ENCODE assay signal across 18 cellular contexts in genomic region chr15:83115410-83115809, GRCh38. TPM values are rescaled to one million over a fixed set of nuclear protein-coding genes. Genes with fewer than 3 reads are reported as not detected.
DNase-seq lines count a peak whose midpoint lies in the region; ATAC-seq, FAIRE-seq and TF ChIP-seq lines count a peak whose summit lies in the region.
"Had no signal": no experiment of that assay in that cellular context is flagged by ENCODE, and none has a peak within 500 bp of the region (broad histone marks: within the 10 kb centered on the region; RNA-seq: fewer than 3 reads in every experiment).

No MANE protein-coding gene starts in this region.

- H3K9ac ChIP-seq in OCI-LY3 (ENCODE audit: low read length) (no peak overlapping the region), mesenchymal stem cell (ENCODE audit: low read length) (no peak overlapping the region), neural progenitor cell (no peak overlapping the region)
- H3K9ac ChIP-seq: GM23248 had no signal

- TF ChIP-seq CTCF in OCI-LY3 (IDR thresholded peaks at IDR 0.05; ENCODE audit: low read depth, low read length): no peak
- no peak for TF ChIP-seq CTCF in neural progenitor cell (IDR thresholded peaks at IDR 0.05)

- peak overlapping the region; percentile 20 for H3K4me3 ChIP-seq in OCI-LY3 (ENCODE audit: low read length)
- H3K4me3 ChIP-seq in mesenchymal stem cell (ENCODE audit: insufficient read depth in 1 of 2, low read depth in 1 of 2, low read length in 2 of 2): no peak overlapping the region
- no peak overlapping the region for H3K4me3 ChIP-seq in neural progenitor cell
- H3K4me3 ChIP-seq: GM23248 had no signal

- intact Hi-C loops in left ventricle myocardium superior (cut with micrococcal nuclease): no loop called here

- no peak for DNase-seq in activated T-cell treated with anti-CD3 and anti-CD28 coated beads, Interleukin-2, amount 50 U/mL, for 24 hours
- DNase-seq in activated T-cell treated with anti-CD3 and anti-CD28 coated beads, Interleukin-2, amount 50 U/mL, for 1 hour: no peak
- DNase-seq in mesenchymal stem cell: no peak
- no peak for DNase-seq in left ventricle myocardium superior
- no peak for DNase-seq in RCC 7860 (ENCODE audit: low spot score)
- no peak for DNase-seq in neural progenitor cell (ENCODE audit: low spot score)
- DNase-seq: C1 segment of cervical spinal cord; CD4-positive, alpha-beta T cell; DMS79; GM23248 had no signal

- peak overlapping the region; percentile 57 for H3K27ac Mint-ChIP-seq in activated T-cell treated with anti-CD3 and anti-CD28 coated beads, Interleukin-2, amount 50 U/mL, for 24 hours
- H3K27ac Mint-ChIP-seq in neural progenitor cell: no peak overlapping the region
- H3K27ac Mint-ChIP-seq: B cell; CD4-positive, alpha-beta T cell had no signal

- ATAC-seq in HG02763 (IDR thresholded peaks at IDR 0.05; ENCODE audit: unreplicated experiment) (peak; percentile 7), left ventricle myocardium superior (no peak)
- ATAC-seq: HCT116 had no signal

- no peak overlapping the region for H4K8ac ChIP-seq in mesenchymal stem cell (ENCODE audit: low read length)

- no peaks in the 10 kb centered on the region for H4K20me1 ChIP-seq in OCI-LY3 (ENCODE audit: insufficient read depth, low read length)
- H4K20me1 ChIP-seq in neural progenitor cell (ENCODE audit: low read depth): no peaks in the 10 kb centered on the region

- H3K4me2 ChIP-seq in OCI-LY3 (ENCODE audit: low read length) (peak overlapping the region; percentile 61), mesenchymal stem cell (ENCODE audit: low read length, poor library complexity, severe bottlenecking) (no peak overlapping the region), neural progenitor cell (no peak overlapping the region)

- no peaks in the 10 kb centered on the region for H3K79me2 ChIP-seq in OCI-LY3 (ENCODE audit: low read length)
- H3K79me2 ChIP-seq in neural progenitor cell (ENCODE audit: low read depth): no peaks in the 10 kb centered on the region

- no peak overlapping the region for H2BK120ac ChIP-seq in mesenchymal stem cell (ENCODE audit: low read depth, low read length)

- no peaks in the 10 kb centered on the region for H3K36me3 Mint-ChIP-seq in activated T-cell treated with anti-CD3 and anti-CD28 coated beads, Interleukin-2, amount 50 U/mL, for 24 hours (ENCODE audit: low read depth)
- peaks cover 1% of the 10 kb centered on the region for H3K36me3 Mint-ChIP-seq in neural progenitor cell

- H3F3A ChIP-seq in neural progenitor cell (ENCODE audit: low read depth): no peaks in the 10 kb centered on the region

- FAIRE-seq in RCC 7860 (lab: Jason Lieb, UNC): no peak
- FAIRE-seq: A204.1, GM12891, H54 had no signal

- no peak overlapping the region for H3K18ac ChIP-seq in mesenchymal stem cell (ENCODE audit: low read depth in 1 of 2, low read length in 2 of 2)

- H3K27me3 Mint-ChIP-seq in activated T-cell treated with anti-CD3 and anti-CD28 coated beads, Interleukin-2, amount 50 U/mL, for 24 hours: peaks cover 10% of the 10 kb centered on the region
- H3K27me3 Mint-ChIP-seq in neural progenitor cell (ENCODE audit: insufficient read depth, low read depth): peaks cover 2% of the 10 kb centered on the region

- no peaks in the 10 kb centered on the region for H3K79me1 ChIP-seq in mesenchymal stem cell (replicated peaks; ENCODE audit: low read length, poor library complexity, severe bottlenecking)

- no peak overlapping the region for H2BK5ac ChIP-seq in mesenchymal stem cell (ENCODE audit: low read depth, low read length, poor library complexity, severe bottlenecking)

- no peak overlapping the region for H3K4ac ChIP-seq in mesenchymal stem cell (ENCODE audit: low read depth in 1 of 2, low read length in 2 of 2)

- H2BK15ac ChIP-seq in mesenchymal stem cell (ENCODE audit: low read depth, poor library complexity, severe bottlenecking): peak overlapping the region; percentile 53

- H2AFZ ChIP-seq in OCI-LY3 (ENCODE audit: low read depth, low read length): no peak overlapping the region
- H2AFZ ChIP-seq in mesenchymal stem cell (ENCODE audit: low read depth, low read length): no peak overlapping the region
- no peak overlapping the region for H2AFZ ChIP-seq in neural progenitor cell (replicated peaks)
- H2AFZ ChIP-seq: GM23248 had no signal

- H3K4me1 Mint-ChIP-seq in activated T-cell treated with anti-CD3 and anti-CD28 coated beads, Interleukin-2, amount 50 U/mL, for 24 hours (ENCODE audit: low read depth): peaks cover 4% of the 10 kb centered on the region
- H3K4me1 Mint-ChIP-seq in neural progenitor cell: peaks cover 6% of the 10 kb centered on the region
- H3K4me1 Mint-ChIP-seq: B cell had no signal

- H3K14ac ChIP-seq in mesenchymal stem cell (ENCODE audit: low read length in 2 of 2): no peak overlapping the region

- H3K27ac ChIP-seq in OCI-LY3 (ENCODE audit: low read length): peak overlapping the region; percentile 33
- H3K27ac ChIP-seq in mesenchymal stem cell (ENCODE audit: low read length, poor library complexity, severe bottlenecking): no peak overlapping the region
- H3K27ac ChIP-seq in neural progenitor cell: no peak overlapping the region
- H3K27ac ChIP-seq: GM23248 had no signal

- H2AK5ac ChIP-seq in mesenchymal stem cell (ENCODE audit: low read length, severe bottlenecking): no peak overlapping the region

- H3K27me3 ChIP-seq in OCI-LY3 (ENCODE audit: low read depth, low read length) (no peaks in the 10 kb centered on the region), mesenchymal stem cell (ENCODE audit: control insufficient read depth in 1 of 2, insufficient read depth in 1 of 2, low read length in 2 of 2) (peaks cover 6% of the 10 kb centered on the region in 2 experiments), neural progenitor cell (peaks cover 4% of the 10 kb centered on the region)

- no peak overlapping the region for H4K91ac ChIP-seq in mesenchymal stem cell (ENCODE audit: low read length)

- no peaks in the 10 kb centered on the region for H3K9me3 Mint-ChIP-seq in activated T-cell treated with anti-CD3 and anti-CD28 coated beads, Interleukin-2, amount 50 U/mL, for 24 hours
- no peaks in the 10 kb centered on the region for H3K9me3 Mint-ChIP-seq in neural progenitor cell
- H3K9me3 Mint-ChIP-seq: CD4-positive, alpha-beta T cell had no signal

- H3K36me3 ChIP-seq in OCI-LY3 (replicated peaks; ENCODE audit: low read depth, low read length) (peaks cover 11% of the 10 kb centered on the region), mesenchymal stem cell (ENCODE audit: control insufficient read depth in 1 of 2, insufficient read depth in 2 of 2, low read depth in 1 of 2, low read length in 2 of 2) (no peaks in the 10 kb centered on the region), neural progenitor cell (no peaks in the 10 kb centered on the region)

- no peak overlapping the region for H2BK12ac ChIP-seq in mesenchymal stem cell (ENCODE audit: low read length in 2 of 2)

- no peak overlapping the region for H3K4me3 Mint-ChIP-seq in activated T-cell treated with anti-CD3 and anti-CD28 coated beads, Interleukin-2, amount 50 U/mL, for 24 hours
- H3K4me3 Mint-ChIP-seq in neural progenitor cell: no peak overlapping the region
- H3K4me3 Mint-ChIP-seq: B cell; CD4-positive, alpha-beta T cell had no signal

- no peaks in the 10 kb centered on the region for H3K9me3 ChIP-seq in OCI-LY3 (ENCODE audit: insufficient read depth, low read length)
- H3K9me3 ChIP-seq in mesenchymal stem cell (ENCODE audit: control insufficient read depth, low read length): no peaks in the 10 kb centered on the region
- no peaks in the 10 kb centered on the region for H3K9me3 ChIP-seq in neural progenitor cell (ENCODE audit: low read depth)

- H3K4me1 ChIP-seq in OCI-LY3 (ENCODE audit: low read length): peaks cover 16% of the 10 kb centered on the region
- H3K4me1 ChIP-seq in mesenchymal stem cell (ENCODE audit: control insufficient read depth, insufficient read depth, low read depth, low read length): peaks cover 7% of the 10 kb centered on the region
- no peaks in the 10 kb centered on the region for H3K4me1 ChIP-seq in neural progenitor cell

- no peak overlapping the region for H3K23ac ChIP-seq in mesenchymal stem cell (ENCODE audit: low read length in 2 of 2)

- WGBS in mesenchymal stem cell: 96% methylated on average over 2 of the region's 3 CpGs

RNA-seq across cellular contexts. Expression of gene TM6SF1, which starts 8.0 kb away (rescaled TPM):
- polyA plus RNA-seq in mesenchymal stem cell (2013, experiment 1 of 2): 5.1 TPM
- 5.1 TPM for polyA plus RNA-seq in mesenchymal stem cell (2013, experiment 2 of 2)
- total RNA-seq in left ventricle myocardium superior (6.5 TPM), neural progenitor cell (ENCODE audit: low replicate concordance) (not detected in 2 replicates)
- total RNA-seq: CD4-positive, alpha-beta T cell; G401; GM23248 had no signal

RNA-seq across cellular contexts. Expression of gene BTBD1, which starts 48.4 kb away (rescaled TPM):
- polyA plus RNA-seq in mesenchymal stem cell (2013, experiment 1 of 2): 51.9 TPM
- 54.3 TPM for polyA plus RNA-seq in mesenchymal stem cell (2013, experiment 2 of 2)
- total RNA-seq in left ventricle myocardium superior (155 TPM), neural progenitor cell (ENCODE audit: low replicate concordance) (43.7 and 48.5 TPM in 2 replicates)
